In genomic region chr2:221758076-221758475, GRCh38 we compare ENCODE assay signal across 18 cellular contexts.
"Had no signal": no experiment of that assay in that cellular context is flagged by ENCODE, and none has a peak within 500 bp of the region (broad histone marks: within the 10 kb centered on the region; RNA-seq: fewer than 3 reads in every experiment).

No MANE protein-coding gene starts in this region.

- ATAC-seq: activated T-cell treated with anti-CD3 and anti-CD28 coated beads, Interleukin-2, amount 50 U/mL, for 72 hours; left lung; mucosa of descending colon; natural killer cell treated with Interleukin-12 subunit alpha and Interleukin-12 subunit beta and Interleukin-15 and Interleukin-18, amount 100 ng/mL, for 72 hours; right cardiac atrium had no signal

- H3K4me3 ChIP-seq: left lung, mucosa of descending colon, spleen had no signal

- DNase-seq: activated CD4-positive, alpha-beta memory T cell treated with anti-CD3 and anti-CD28 coated beads, Interleukin-2, amount 10 ng/mL, durations not matched to agents 7 days and 5 days; activated CD8-positive, alpha-beta memory T cell treated with anti-CD3 and anti-CD28 coated beads, Interleukin-2, amount 50 U/mL, for 4 hours; activated gamma-delta T cell treated with Interleukin-2 at 50 U/mL for 16 hours; activated naive CD8-positive, alpha-beta T cell treated with anti-CD3 and anti-CD28 coated beads for 36 hours; activated T-cell treated with anti-CD3 and anti-CD28 coated beads, Interleukin-2, amount 50 U/mL, for 72 hours; brain microvascular endothelial cell; cerebellar nuclear complex; dermis blood vessel endothelial cell; left lung; mucosa of descending colon; nucleus accumbens; right cardiac atrium; spleen; stimulated activated CD4-positive, alpha-beta T cell treated with anti-CD3 and anti-CD28 coated beads, Interleukin-1b, Interleukin-23, amount 100 ng/mL, for 48 hours; stimulated activated naive CD4-positive, alpha-beta T cell; substantia nigra; trophoblast cell had no signal
